Comparison of ENCODE assay signal across 8 cellular contexts in genomic region chr1:8026976-8027747, GRCh38. TPM values are rescaled to one million over a fixed set of nuclear protein-coding genes. Genes with fewer than 3 reads are reported as not detected.
DNase-seq lines count a peak whose midpoint lies in the region; ATAC-seq and TF ChIP-seq lines count a peak whose summit lies in the region.

No MANE protein-coding gene starts in this region.

- peak overlapping the region; percentile 66 for H3K4me3 Mint-ChIP-seq in CD8-positive, alpha-beta T cell
- peak overlapping the region; percentile 54 to 78 (median 72) for H3K4me3 Mint-ChIP-seq in T-cell

- peaks cover 13% of the 10 kb centered on the region for H3K4me1 ChIP-seq in CD8-positive, alpha-beta T cell (ENCODE audit: insufficient read depth, low read length)
- H3K4me1 ChIP-seq in ovary (ENCODE audit: insufficient read depth) = peaks cover 10% of the 10 kb centered on the region

- no peak for TF ChIP-seq EP300 in ovary (IDR thresholded peaks at IDR 0.05)

- peaks cover 12% of the 10 kb centered on the region for H3K4me1 Mint-ChIP-seq in CD8-positive, alpha-beta T cell (ENCODE audit: low read depth)
- peaks cover 10 to 14% (median 11%) of the 10 kb centered on the region in 3 donors for H3K4me1 Mint-ChIP-seq in T-cell

- no peak overlapping the region for H3K27ac Mint-ChIP-seq in CD8-positive, alpha-beta T cell
- H3K27ac Mint-ChIP-seq in T-cell = peak overlapping the region in 1 of 2 donors; percentile 24

- H3K36me3 ChIP-seq in CD8-positive, alpha-beta T cell (ENCODE audit: insufficient read depth, low read length) = no peaks in the 10 kb centered on the region
- no peaks in the 10 kb centered on the region for H3K36me3 ChIP-seq in ovary

- no peak for ATAC-seq in CD8-positive, alpha-beta T cell
- ATAC-seq in T-cell (replicated peaks in 1 of 4) = no peak
- no peak for ATAC-seq in esophagus mucosa
- ATAC-seq in HG02884 (IDR thresholded peaks at IDR 0.05; ENCODE audit: unreplicated experiment) = no peak

- CTCF ChIA-PET in CD8-positive, alpha-beta T cell (lab: Charles Lee) = interaction anchor here (1.0 to 2.5 kb wide), 3 partner anchors 12 to 288 kb away, joined by 3 to 20 read pairs (median 8); no protein-coding TSS in a partner anchor
- CTCF ChIA-PET in T-cell (lab: Charles Lee) = interaction anchor here in 1 of 2 donors (0.5 kb wide), 1 partner anchor 143 kb away, joined by 6 read pairs; no protein-coding TSS in a partner anchor

- TF ChIP-seq CTCF in CD8-positive, alpha-beta T cell (IDR thresholded peaks at IDR 0.05) = no peak
- TF ChIP-seq CTCF in fibroblast of villous mesenchyme (IDR thresholded peaks at IDR 0.05; ENCODE audit: insufficient read depth, low read depth, low read length) = no peak
- no peak for TF ChIP-seq CTCF in ovary (IDR thresholded peaks at IDR 0.05)

- no peak overlapping the region for H3K27ac ChIP-seq in CD8-positive, alpha-beta T cell (ENCODE audit: low read depth, low read length)
- H3K27ac ChIP-seq in ovary = peak overlapping the region; percentile 94 to 99

- H3K9me3 Mint-ChIP-seq in CD8-positive, alpha-beta T cell = no peaks in the 10 kb centered on the region
- no peaks in the 10 kb centered on the region for H3K9me3 Mint-ChIP-seq in T-cell

- DNase-seq in CD8-positive, alpha-beta T cell = no peak
- DNase-seq in T-cell (no peak), fibroblast of villous mesenchyme (ENCODE audit: low read depth) (peak; percentile 94), ovary (peak; percentile 80 to 87 (median 84)), cortex of kidney (lab: John Stamatoyannopoulos, UW) (no peak)
- DNase-seq in activated effector memory CD4-positive, alpha-beta T cell treated with Interleukin-2 at 50 U/mL for 16 hours = no peak

- no peaks in the 10 kb centered on the region for H3K36me3 Mint-ChIP-seq in CD8-positive, alpha-beta T cell
- H3K36me3 Mint-ChIP-seq in T-cell = no peaks in the 10 kb centered on the region

- peaks cover 11% of the 10 kb centered on the region for H3K27me3 Mint-ChIP-seq in CD8-positive, alpha-beta T cell (ENCODE audit: low read depth)
- peaks cover 15 to 17% of the 10 kb centered on the region in 2 donors for H3K27me3 Mint-ChIP-seq in T-cell

- TF ChIP-seq POLR2A in ovary (IDR thresholded peaks at IDR 0.05) = no peak

- 29 to 46% (median 31%) methylated on average over 25 of the region's 25 CpGs for WGBS in ovary, 3 donors

- H3K9me3 ChIP-seq in CD8-positive, alpha-beta T cell (ENCODE audit: low read length) = no peaks in the 10 kb centered on the region
- H3K9me3 ChIP-seq in ovary = no peaks in the 10 kb centered on the region

- intact Hi-C loops in CD8-positive, alpha-beta T cell (cut with DNase I, micrococcal nuclease) = loop anchor here (1.0 to 5.0 kb wide), 2 partner anchors 125 to 291 kb away; partner anchors contain the start of gene SLC45A1 (in 2 of the 2)
- intact Hi-C loops in ovary (cut with DNase I) = loop anchor here (5.0 to 10.0 kb wide), 4 partner anchors 110 to 318 kb away; partner anchors contain the start of gene SLC45A1 (in 2 of the 4)

- H3K27me3 ChIP-seq in CD8-positive, alpha-beta T cell (ENCODE audit: insufficient read depth, low read length) = no peaks in the 10 kb centered on the region
- no peaks in the 10 kb centered on the region for H3K27me3 ChIP-seq in ovary

- H3K4me3 ChIP-seq in CD8-positive, alpha-beta T cell (ENCODE audit: low read depth, low read length) = no peak overlapping the region
- H3K4me3 ChIP-seq in fibroblast of villous mesenchyme (ENCODE audit: low read depth, low read length) (peak overlapping the region; percentile 82), ovary (peak overlapping the region; percentile 68)

- POLR2A ChIA-PET in CD8-positive, alpha-beta T cell (lab: Charles Lee) = no interaction called here
- POLR2A ChIA-PET in T-cell (lab: Charles Lee) = no interaction called here

RNA-seq across cellular contexts. Expression of gene ERRFI1, which starts 1.1 kb away (rescaled TPM):
- total RNA-seq in CD8-positive, alpha-beta T cell = 1 to 10 TPM; 4.4 to 4.9 TPM
- total RNA-seq in T-cell (1 to 10 TPM; 1.5 to 3.8 (median 2.2) TPM), fibroblast of villous mesenchyme (34.8 and 70.4 TPM in 2 replicates), ovary (100 to 1,000 TPM in 5 of 7 donors, 10 to 100 TPM in 2; 61.3 to 256 (median 110) TPM), esophagus mucosa (25.4 TPM)
- 10 to 100 TPM; 72.2 to 94.1 TPM for polyA plus RNA-seq in ovary

Comparison
In these comparisons a context has a peak if more than half of its experiments do, and no peak if none do; other contexts are left out.
1. DNase-seq: peak in fibroblast of villous mesenchyme (single experiment) and ovary (5 of 5); none in CD8-positive, alpha-beta T cell (0 of 7), T-cell (0 of 34), cortex of kidney (single experiment) and activated effector memory CD4-positive, alpha-beta T cell treated with Interleukin-2 at 50 U/mL for 16 hours (single experiment).